In genomic region chr7:108570146-108570755, GRCh38 we compare ENCODE assay signal across 1 cellular context.
TF ChIP-seq lines count a peak whose summit lies in the region.

No MANE protein-coding gene starts in this region.

TF ChIP-seq in HEK293, 187 proteins besides CTCF, POLR2A, EP300 and RAD21 (continued from another document):
- TF ChIP-seq ZBTB49 (tag by site-specific recombination; IDR thresholded peaks at IDR 0.05; ENCODE audit: low read depth) (no peak), SCRT1 (tag by site-specific recombination; IDR thresholded peaks at IDR 0.05; ENCODE audit: borderline replicate concordance) (no peak), ZBTB1 (tag by site-specific recombination; IDR thresholded peaks at IDR 0.05) (no peak), ZNF645 (tag by site-specific recombination; IDR thresholded peaks at IDR 0.05) (no peak), HOXC10 (CRISPR knock-in tag; IDR thresholded peaks at IDR 0.05) (no peak), ZNF391 (tag by site-specific recombination; IDR thresholded peaks at IDR 0.05; ENCODE audit: borderline replicate concordance, low read depth) (no peak), ZSCAN23 (tag by site-specific recombination; IDR thresholded peaks at IDR 0.05) (no peak), ZNF776 (tag by site-specific recombination; IDR thresholded peaks at IDR 0.05; ENCODE audit: borderline replicate concordance) (no peak), PATZ1 (tag by site-specific recombination; IDR thresholded peaks at IDR 0.05) (0 out of 2 replicates have a peak, but pooled peaks have one; percentile 20), ZNF433 (tag by site-specific recombination; IDR thresholded peaks at IDR 0.05; ENCODE audit: low read depth) (no peak), ZNF610 (tag by site-specific recombination; IDR thresholded peaks at IDR 0.05; ENCODE audit: borderline replicate concordance) (no peak), SP7 (tag by site-specific recombination; IDR thresholded peaks at IDR 0.05) (no peak), ZNF830 (tag by site-specific recombination; IDR thresholded peaks at IDR 0.05; ENCODE audit: low read depth) (no peak)
TF ChIP-seq in HEK293: peak in this region for 15.
